Comparison of ENCODE assay signal across 3 cellular contexts in genomic region chr18:10500038-10500437, GRCh38. TPM values are rescaled to one million over a fixed set of nuclear protein-coding genes. Genes with fewer than 3 reads are reported as not detected.
"Had no signal": no experiment of that assay in that cellular context is flagged by ENCODE, and none has a peak within 500 bp of the region (broad histone marks: within the 10 kb centered on the region; RNA-seq: fewer than 3 reads in every experiment).

No MANE protein-coding gene starts in this region.

- DNase-seq: GDM1 had no signal

RNA-seq across cellular contexts. Expression of gene APCDD1, which starts 45.6 kb away (rescaled TPM):
- total RNA-seq: G401, GM12878 had no signal
